In genomic region chr1:10007161-10007560, GRCh38 we compare ENCODE assay signal across 33 cellular contexts. TPM values are rescaled to one million over a fixed set of nuclear protein-coding genes. Genes with fewer than 3 reads are reported as not detected.
DNase-seq lines count a peak whose midpoint lies in the region; ATAC-seq and TF ChIP-seq lines count a peak whose summit lies in the region.
"Had no signal": no experiment of that assay in that cellular context is flagged by ENCODE, and none has a peak within 500 bp of the region (broad histone marks: within the 10 kb centered on the region; RNA-seq: fewer than 3 reads in every experiment).

No MANE protein-coding gene starts in this region.

- no peak overlapping the region for H3K27ac Mint-ChIP-seq in stimulated activated memory B cell treated with anti-CD40 and anti-IgM and Interleukin-4, amounts not matched to agents 10 μg/mL and 1 μg/mL and 100 μg/mL, for 72 hours
- H3K27ac Mint-ChIP-seq: activated CD4-positive, alpha-beta T cell treated with anti-CD3 and anti-CD28 coated beads, Interleukin-2, amount 10 ng/mL, durations not matched to agents 24 days and 14 days; activated naive CD8-positive, alpha-beta T cell treated with anti-CD3 and anti-CD28 coated beads for 36 hours; CD4-positive, CD25-positive, alpha-beta regulatory T cell; dendritic cell treated with granulocyte-macrophage colony-stimulating factor and Interleukin-4, amounts not matched to agents 40 ng/mL and 50 ng/mL, for 4 days; memory B cell; nephron progenitor cell; T-cell had no signal

- H3K9me3 Mint-ChIP-seq in stimulated activated memory B cell treated with anti-CD40 and anti-IgM and Interleukin-4, amounts not matched to agents 10 μg/mL and 1 μg/mL and 100 μg/mL, for 72 hours: no peaks in the 10 kb centered on the region
- H3K9me3 Mint-ChIP-seq: activated CD4-positive, alpha-beta T cell treated with anti-CD3 and anti-CD28 coated beads, Interleukin-2, amount 10 ng/mL, durations not matched to agents 24 days and 14 days; activated naive CD8-positive, alpha-beta T cell treated with anti-CD3 and anti-CD28 coated beads for 36 hours; CD4-positive, CD25-positive, alpha-beta regulatory T cell; dendritic cell treated with granulocyte-macrophage colony-stimulating factor and Interleukin-4, amounts not matched to agents 40 ng/mL and 50 ng/mL, for 4 days; memory B cell; nephron progenitor cell; T-cell had no signal

- POLR2A ChIA-PET in SK-N-SH (lab: Yijun Ruan, JAX): no interaction called here

- no peaks in the 10 kb centered on the region for H3K36me3 Mint-ChIP-seq in stimulated activated memory B cell treated with anti-CD40 and anti-IgM and Interleukin-4, amounts not matched to agents 10 μg/mL and 1 μg/mL and 100 μg/mL, for 72 hours
- H3K36me3 Mint-ChIP-seq: activated naive CD8-positive, alpha-beta T cell treated with anti-CD3 and anti-CD28 coated beads for 36 hours; CD4-positive, CD25-positive, alpha-beta regulatory T cell; memory B cell; T-cell had no signal

- no peak overlapping the region for H3K4me3 Mint-ChIP-seq in stimulated activated memory B cell treated with anti-CD40 and anti-IgM and Interleukin-4, amounts not matched to agents 10 μg/mL and 1 μg/mL and 100 μg/mL, for 72 hours
- H3K4me3 Mint-ChIP-seq: activated CD4-positive, alpha-beta T cell treated with anti-CD3 and anti-CD28 coated beads, Interleukin-2, amount 10 ng/mL, durations not matched to agents 24 days and 14 days; activated naive CD8-positive, alpha-beta T cell treated with anti-CD3 and anti-CD28 coated beads for 36 hours; CD4-positive, CD25-positive, alpha-beta regulatory T cell; dendritic cell treated with granulocyte-macrophage colony-stimulating factor and Interleukin-4, amounts not matched to agents 40 ng/mL and 50 ng/mL, for 4 days; memory B cell; nephron progenitor cell; T-cell had no signal

- H3F3A ChIP-seq in SK-N-SH (replicated peaks; ENCODE audit: insufficient read depth): no peaks in the 10 kb centered on the region

- H3K9ac ChIP-seq in SK-N-SH: no peak overlapping the region

- H3K9me3 ChIP-seq in SK-N-SH: no peaks in the 10 kb centered on the region
- H3K9me3 ChIP-seq: esophagus squamous epithelium, gastroesophageal sphincter, MG63, uterus had no signal

- no peaks in the 10 kb centered on the region for H3K4me1 Mint-ChIP-seq in stimulated activated memory B cell treated with anti-CD40 and anti-IgM and Interleukin-4, amounts not matched to agents 10 μg/mL and 1 μg/mL and 100 μg/mL, for 72 hours
- H3K4me1 Mint-ChIP-seq: activated CD4-positive, alpha-beta T cell treated with anti-CD3 and anti-CD28 coated beads, Interleukin-2, amount 10 ng/mL, durations not matched to agents 24 days and 14 days; activated naive CD8-positive, alpha-beta T cell treated with anti-CD3 and anti-CD28 coated beads for 36 hours; CD4-positive, CD25-positive, alpha-beta regulatory T cell; memory B cell; nephron progenitor cell; T-cell had no signal

- H3K79me2 ChIP-seq in SK-N-SH (ENCODE audit: insufficient read depth): no peaks in the 10 kb centered on the region

- H3K36me3 ChIP-seq in SK-N-SH (replicated peaks in 1 of 2; ENCODE audit: control insufficient read depth in 1 of 2, insufficient read depth in 2 of 2, low read length in 1 of 2): no peaks in the 10 kb centered on the region
- H3K36me3 ChIP-seq: MG63, uterus had no signal

- TF ChIP-seq RAD21 in SK-N-SH (IDR thresholded peaks at IDR 0.05; ENCODE audit: low read length): no peak

- H3K27me3 ChIP-seq in SK-N-SH (ENCODE audit: insufficient read depth): no peaks in the 10 kb centered on the region
- H3K27me3 ChIP-seq: esophagus squamous epithelium, gastroesophageal sphincter, MG63, uterus had no signal

- H3K9me2 ChIP-seq in SK-N-SH: no peaks in the 10 kb centered on the region

- peaks cover 25% of the 10 kb centered on the region for H3K27me3 Mint-ChIP-seq in stimulated activated memory B cell treated with anti-CD40 and anti-IgM and Interleukin-4, amounts not matched to agents 10 μg/mL and 1 μg/mL and 100 μg/mL, for 72 hours

- H4K20me1 ChIP-seq in SK-N-SH (ENCODE audit: insufficient read depth): no peaks in the 10 kb centered on the region

- H3K27ac ChIP-seq in SK-N-SH (ENCODE audit: low read depth in 2 of 2, low read length in 1 of 2): no peak overlapping the region
- H3K27ac ChIP-seq: esophagus squamous epithelium, gastroesophageal sphincter, skin epidermis, uterus had no signal

- ATAC-seq in left lobe of liver: no peak
- no peak for ATAC-seq in stimulated activated memory B cell treated with anti-CD40 and anti-IgM and Interleukin-4, amounts not matched to agents 10 μg/mL and 1 μg/mL and 100 μg/mL, for 72 hours
- ATAC-seq: gastroesophageal sphincter; stimulated activated naive CD8-positive, alpha-beta T cell treated with anti-CD3 and anti-CD28 coated beads, Interleukin-15, Interleukin-2, amounts not matched to agents 100 U/mL and 50 U/mL, for 24 hours; T-cell had no signal

- H3K4me2 ChIP-seq in SK-N-SH: no peak overlapping the region

- no peak overlapping the region for H2AFZ ChIP-seq in SK-N-SH (ENCODE audit: low read depth)

- no peak for TF ChIP-seq CTCF in SK-N-SH (IDR thresholded peaks at IDR 0.05)

- no peaks in the 10 kb centered on the region for H3K4me1 ChIP-seq in SK-N-SH (ENCODE audit: control insufficient read depth in 1 of 2, insufficient read depth in 2 of 2, low read depth in 1 of 2, low read length in 1 of 2)
- H3K4me1 ChIP-seq: uterus had no signal

- DNase-seq in NCI-H1105 treated with DMSO at 0.1 percent for 48 hours (lab: John Stamatoyannopoulos, UW) (peak; percentile 35), NCI-H1105 (lab: John Stamatoyannopoulos, UW) (no peak), COR-L47 (lab: John Stamatoyannopoulos, UW) (peak; percentile 18), SK-N-SH (no peak), fibroblast of peridontal ligament (ENCODE audit: extremely low read depth) (peak; percentile 23), left lobe of liver (ENCODE audit: low spot score) (no peak), AML-193 (lab: John Stamatoyannopoulos, UW) (no peak)
- DNase-seq: 8988T; activated CD4-positive, alpha-beta T cell treated with anti-CD3 and anti-CD28 coated beads, Interleukin-2, amount 10 ng/mL, durations not matched to agents 24 days and 14 days; activated effector memory CD4-positive, alpha-beta T cell treated with anti-CD3 and anti-CD28 coated beads, Interleukin-2, amount 50 U/mL, for 16 hours; activated naive CD8-positive, alpha-beta T cell treated with anti-CD3 and anti-CD28 coated beads for 36 hours; aorta; CD4-positive, CD25-positive, alpha-beta regulatory T cell; EL; esophagus squamous epithelium; GOT3; KBM-7; kidney glomerular epithelial cell; MG63; NCI-H2029; NCI-H345; nephron progenitor cell; stimulated activated naive CD8-positive, alpha-beta T cell treated with anti-CD3 and anti-CD28 coated beads, Interleukin-15, Interleukin-2, amounts not matched to agents 100 U/mL and 50 U/mL, for 24 hours; T-cell; uterus had no signal

- CTCF ChIA-PET in SK-N-SH (lab: Yijun Ruan, JAX): interaction anchor here (1.4 kb wide), 1 partner anchor 56 kb away, joined by 5 read pairs; no protein-coding TSS in a partner anchor

- WGBS in SK-N-SH (ENCODE audit: low lambda C conversion rate): 39% methylated on average over 4 of the region's 4 CpGs

- TF ChIP-seq EP300 in SK-N-SH (IDR thresholded peaks at IDR 0.05; ENCODE audit: borderline replicate concordance in 1 of 2, low read depth in 1 of 2, low read length in 1 of 2): no peak

- H3K4me3 ChIP-seq in SK-N-SH (ENCODE audit: low read depth in 2 of 2, low read length in 1 of 2): no peak overlapping the region
- H3K4me3 ChIP-seq: esophagus squamous epithelium, gastroesophageal sphincter, MG63, skin epidermis, uterus had no signal

TF ChIP-seq in SK-N-SH, 30 proteins besides CTCF, POLR2A, EP300 and RAD21:
- TF ChIP-seq TAF1 (IDR thresholded peaks at IDR 0.05; ENCODE audit: borderline replicate concordance, low read depth, low read length) (no peak), SMC3 (IDR thresholded peaks at IDR 0.05; ENCODE audit: low read depth, low read length) (no peak), RFX5 (IDR thresholded peaks at IDR 0.05; ENCODE audit: low read length) (no peak), GATA2 (CRISPR knock-in tag; IDR thresholded peaks at IDR 0.05) (no peak), NFIC (IDR thresholded peaks at IDR 0.05; ENCODE audit: borderline replicate concordance) (peak; percentile 41)
TF ChIP-seq in SK-N-SH: peak in this region for 1.

RNA-seq across cellular contexts. Expression of gene RBP7, which starts 10.1 kb away (rescaled TPM):
- polyA plus RNA-seq in SK-N-SH (2012; rRNA removed): 1.3 and 2.5 TPM in 2 replicates
- 2.4 and 2.8 TPM in 2 replicates for polyA plus RNA-seq in SK-N-SH (2012; cell fraction: cytosol; rRNA removed)
- 0.46 and 0.48 TPM in 2 replicates for polyA plus RNA-seq in SK-N-SH (2012; cell fraction: nucleus; rRNA removed)
- total RNA-seq in left lobe of liver: 2.5 TPM
- total RNA-seq: activated CD4-positive, alpha-beta T cell treated with anti-CD3 and anti-CD28 coated beads, Interleukin-2, amount 10 ng/mL, durations not matched to agents 24 days and 14 days; activated CD8-positive, alpha-beta memory T cell treated with anti-CD3 and anti-CD28 coated beads for 36 hours; activated naive CD8-positive, alpha-beta T cell treated with anti-CD3 and anti-CD28 coated beads for 36 hours; CD4-positive, CD25-positive, alpha-beta regulatory T cell; HT1080; osteoblast had no signal
- polyA plus RNA-seq: CD4-positive, CD25-positive, alpha-beta regulatory T cell had no signal

RNA-seq across cellular contexts. Expression of gene UBE4B, which starts 25.6 kb away (rescaled TPM):
- polyA plus RNA-seq in SK-N-SH (2012; rRNA removed): 14.4 and 19.1 TPM in 2 replicates
- 13.1 and 13.7 TPM in 2 replicates for polyA plus RNA-seq in SK-N-SH (2012; cell fraction: cytosol; rRNA removed)
- polyA plus RNA-seq in SK-N-SH (2012; cell fraction: nucleus; rRNA removed): 39.9 and 45.0 TPM in 2 replicates
- 21.6 TPM for total RNA-seq in left lobe of liver

Comparison
In these comparisons a context has a peak if more than half of its experiments do, and no peak if none do; other contexts are left out.
1. DNase-seq: peak in NCI-H1105 treated with DMSO at 0.1 percent for 48 hours (single experiment), COR-L47 (single experiment) and fibroblast of peridontal ligament (single experiment); none in NCI-H1105 (single experiment), SK-N-SH (single experiment), left lobe of liver (single experiment) and AML-193 (0 of 2).